ENCODE assay signal across 16 cellular contexts in the genomic region with DNA sequence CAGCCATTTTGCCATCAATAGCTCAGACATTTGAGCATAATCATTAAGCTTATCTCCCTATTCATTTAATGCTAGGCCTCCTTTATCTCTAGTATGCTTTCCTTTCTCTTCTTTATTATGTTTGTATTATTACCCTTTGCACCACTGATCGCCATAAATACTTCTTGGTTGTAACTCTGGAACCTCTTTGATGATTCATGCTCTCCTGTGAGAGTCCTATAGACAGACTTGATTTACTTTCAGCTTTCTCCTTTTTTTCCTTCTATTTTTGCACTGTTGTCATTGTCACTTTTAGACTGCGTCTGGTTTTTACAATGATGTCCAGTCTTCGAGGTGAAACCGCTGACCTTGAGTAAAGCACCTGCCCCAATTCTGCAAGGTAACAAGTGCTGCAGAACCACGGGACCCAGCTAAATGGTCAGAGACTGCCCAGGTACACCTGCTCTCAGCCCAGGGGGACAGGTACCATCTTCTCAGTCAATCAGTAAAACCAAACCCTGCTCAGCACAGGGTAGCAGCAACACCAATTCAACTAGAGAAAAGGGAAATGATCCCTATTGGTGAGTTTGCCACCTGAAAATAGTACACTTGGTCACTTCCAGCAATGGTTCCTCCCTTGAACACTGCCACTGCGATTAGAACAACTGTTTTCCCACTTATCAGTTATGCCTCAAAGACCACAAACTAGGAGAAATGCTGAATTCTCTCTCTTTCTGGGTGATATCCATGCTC.
DNase-seq lines count a peak whose midpoint lies in the region; ATAC-seq and TF ChIP-seq lines count a peak whose summit lies in the region.
"Had no signal": no experiment of that assay in that cellular context is flagged by ENCODE, and none has a peak within 500 bp of the region (broad histone marks: within the 10 kb centered on the region; RNA-seq: fewer than 3 reads in every experiment).

No MANE protein-coding gene starts in this region.

- no peaks in the 10 kb centered on the region for H3K9me3 Mint-ChIP-seq in activated T-cell treated with anti-CD3 and anti-CD28 coated beads, Interleukin-2, amount 50 U/mL, for 72 hours
- H3K9me3 Mint-ChIP-seq: CD8-positive, alpha-beta memory T cell had no signal

- DNase-seq in HT-29 (ENCODE audit: low spot score) (peak; percentile 34), OCI-M1 (lab: John Stamatoyannopoulos, UW) (peak; percentile 73), choroid plexus epithelial cell (ENCODE audit: low read depth) (peak; percentile 42), renal cortical epithelial cell (ENCODE audit: low read depth) (peak; percentile 49), GM13977 (ENCODE audit: low spot score) (no peak), NCI-H2196 (lab: John Stamatoyannopoulos, UW; ENCODE audit: unreplicated experiment) (no peak)
- DNase-seq in activated T-cell treated with anti-CD3 and anti-CD28 coated beads, Interleukin-2, amount 50 U/mL, for 72 hours = no peak
- DNase-seq: BE2C; CD8-positive, alpha-beta memory T cell; EL; NCI-H1092 treated with DMSO at 0.1 percent for 48 hours; NCI-H187; NCI-H2171; NCI-H774; RPMI8226 had no signal

- no peak for ATAC-seq in GM18520 (IDR thresholded peaks at IDR 0.05; ENCODE audit: unreplicated experiment)
- no peak for ATAC-seq in activated T-cell treated with anti-CD3 and anti-CD28 coated beads, Interleukin-2, amount 50 U/mL, for 72 hours (replicated peaks in 1 of 2)

- in situ Hi-C loops in GM13977 (cut with MboI; ENCODE audit: low pct_unique_long_range_greater_than_20kb, low sequenced_read_pairs, unreplicated experiment) = no loop called here

- no peak overlapping the region for H3K4me3 ChIP-seq in choroid plexus epithelial cell (ENCODE audit: low read depth, low read length)

- H3K36me3 Mint-ChIP-seq in activated T-cell treated with anti-CD3 and anti-CD28 coated beads, Interleukin-2, amount 50 U/mL, for 72 hours (ENCODE audit: insufficient read depth in 2 of 2) = no peaks in the 10 kb centered on the region

- H3K4me1 Mint-ChIP-seq in activated T-cell treated with anti-CD3 and anti-CD28 coated beads, Interleukin-2, amount 50 U/mL, for 72 hours (ENCODE audit: low read depth) = no peaks in the 10 kb centered on the region
- H3K4me1 Mint-ChIP-seq: CD8-positive, alpha-beta memory T cell had no signal

- no peak overlapping the region for H3K4me3 Mint-ChIP-seq in activated T-cell treated with anti-CD3 and anti-CD28 coated beads, Interleukin-2, amount 50 U/mL, for 72 hours
- H3K4me3 Mint-ChIP-seq: CD8-positive, alpha-beta memory T cell had no signal

- peaks cover 13% of the 10 kb centered on the region for H3K27me3 Mint-ChIP-seq in activated T-cell treated with anti-CD3 and anti-CD28 coated beads, Interleukin-2, amount 50 U/mL, for 72 hours (ENCODE audit: low read depth)

- TF ChIP-seq CTCF in choroid plexus epithelial cell (conservative IDR thresholded peaks at IDR 0.05; ENCODE audit: low read depth, low read length) (no peak), GM13977 (IDR thresholded peaks at IDR 0.05; ENCODE audit: extremely low read depth, insufficient read depth, missing control alignments) (no peak)

- no peak overlapping the region for H3K27ac Mint-ChIP-seq in activated T-cell treated with anti-CD3 and anti-CD28 coated beads, Interleukin-2, amount 50 U/mL, for 72 hours

Comparison
In these comparisons a context has a peak if more than half of its experiments do, and no peak if none do; other contexts are left out.
1. DNase-seq: peak in HT-29 (single experiment), OCI-M1 (single experiment), choroid plexus epithelial cell (single experiment) and renal cortical epithelial cell (single experiment); none in activated T-cell treated with anti-CD3 and anti-CD28 coated beads, Interleukin-2, amount 50 U/mL, for 72 hours (0 of 2), GM13977 (single experiment) and NCI-H2196 (single experiment).